Comparison of ENCODE assay signal across 1 cellular context in genomic region chr11:116446542-116446941, GRCh38.
TF ChIP-seq lines count a peak whose summit lies in the region.

No MANE protein-coding gene starts in this region.

TF ChIP-seq in WTC11, 78 proteins besides CTCF, POLR2A, EP300 and RAD21 (continued from another document):
- TF ChIP-seq STAT6 (CRISPR knock-in tag; conservative IDR thresholded peaks at IDR 0.05; ENCODE audit: low read depth), result no peak
TF ChIP-seq in WTC11: peak in this region for 0.
